ENCODE assay signal across 25 cellular contexts in the genomic region with DNA sequence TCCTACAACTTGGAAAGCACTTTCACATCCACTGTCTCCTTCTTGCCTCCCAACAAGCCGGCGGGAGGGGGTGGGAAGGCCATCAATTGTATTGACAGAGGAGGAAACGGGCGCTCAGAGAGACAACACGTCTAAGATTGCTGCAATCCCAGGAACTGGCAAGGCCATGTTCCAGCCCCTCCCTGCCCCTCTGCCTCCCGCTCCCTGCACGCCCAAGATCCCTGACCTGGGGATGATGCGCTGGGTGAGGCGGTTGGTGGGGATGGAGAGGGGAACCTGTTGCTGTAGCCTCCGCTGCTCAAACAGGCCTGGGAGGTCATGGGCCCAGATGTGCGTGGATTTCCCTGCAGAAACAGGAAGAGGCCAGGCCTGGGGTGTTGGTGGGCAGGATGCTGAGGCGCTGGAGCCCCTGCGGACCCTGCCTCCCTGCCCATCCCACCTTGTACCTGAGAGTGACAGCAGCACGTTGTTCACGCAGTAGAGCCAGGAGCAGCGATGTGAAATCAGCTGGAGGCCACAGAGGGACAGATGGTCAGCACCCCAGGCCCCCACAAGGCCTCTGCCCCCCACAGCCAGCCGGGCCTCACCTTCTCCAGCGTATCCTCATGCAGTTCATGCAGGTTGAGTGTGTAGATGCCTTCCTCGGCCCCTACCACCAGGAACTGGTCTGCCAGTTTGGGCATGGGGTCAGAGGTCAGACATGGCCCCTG. TPM values are rescaled to one million over a fixed set of nuclear protein-coding genes. Genes with fewer than 3 reads are reported as not detected.
A peak's percentile ranks its signal among the peaks of the same experiment; 100 is the strongest.
DNase-seq lines count a peak whose midpoint lies in the region; ATAC-seq, FAIRE-seq and TF ChIP-seq lines count a peak whose summit lies in the region.
"Had no signal": no experiment of that assay in that cellular context is flagged by ENCODE, and none has a peak within 500 bp of the region (broad histone marks: within the 10 kb centered on the region; RNA-seq: fewer than 3 reads in every experiment).

No MANE protein-coding gene starts in this region.

- POLR2A ChIA-PET in activated B cell treated with CpG ODN at 0.5 μM for 24 hours (lab: Charles Lee) = no interaction called here

- DNase-seq in GM12892 (ENCODE audit: insufficient read length) (peak; percentile 7), activated B cell treated with CpG ODN at 0.5 μM for 24 hours (no peak), neuronal stem cell (ENCODE audit: low spot score) (no peak), caudate nucleus (lab: John Stamatoyannopoulos, UW) (no peak), MG63 (no peak)
- DNase-seq: activated CD4-positive, alpha-beta T cell treated with anti-CD3 and anti-CD28 coated beads, Interleukin-2, amount 10 ng/mL, durations not matched to agents 24 days and 14 days; adrenal gland; brain microvascular endothelial cell; effector CD4-positive, alpha-beta T cell; heart right ventricle; mesenchymal stem cell; NCI-H1092; NCI-H187; NCI-H524 treated with DMSO at 0.1 percent for 48 hours; NK-92 treated with Interleukin-12 subunit alpha and Interleukin-12 subunit beta, amount 100 ng/mL, for 24 hours had no signal

- H3K36me3 Mint-ChIP-seq in activated B cell treated with CpG ODN at 0.5 μM for 24 hours (ENCODE audit: low read depth) = peaks cover 54% of the 10 kb centered on the region

- CTCF ChIA-PET in activated B cell treated with CpG ODN at 0.5 μM for 24 hours (lab: Charles Lee) = no interaction called here

- H3K23ac ChIP-seq in neuronal stem cell (ENCODE audit: low read depth, low read length, poor library complexity) = peak overlapping the region; percentile 65

- H3K4me3 ChIP-seq in BLaER1 (no peak overlapping the region), neuronal stem cell (ENCODE audit: low read length in 2 of 2) (no peak overlapping the region), MG63 (no peak overlapping the region)
- H3K4me3 ChIP-seq: adrenal gland, heart right ventricle, smooth muscle cell, suprapubic skin had no signal

- peak overlapping the region; percentile 24 for H3K4me2 ChIP-seq in BLaER1
- no peak overlapping the region for H3K4me2 ChIP-seq in neuronal stem cell (ENCODE audit: insufficient read depth, low read length, poor library complexity, severe bottlenecking)
- H3K4me2 ChIP-seq: smooth muscle cell had no signal

- H3K9me3 Mint-ChIP-seq in activated B cell treated with CpG ODN at 0.5 μM for 24 hours = no peaks in the 10 kb centered on the region
- H3K9me3 Mint-ChIP-seq: activated CD4-positive, alpha-beta T cell treated with anti-CD3 and anti-CD28 coated beads, Interleukin-2, amount 10 ng/mL, durations not matched to agents 24 days and 14 days had no signal

- H3K27me3 ChIP-seq in BLaER1 = no peaks in the 10 kb centered on the region
- no peaks in the 10 kb centered on the region for H3K27me3 ChIP-seq in neuronal stem cell (ENCODE audit: control insufficient read depth in 3 of 3, insufficient read depth in 3 of 3, low read depth in 1 of 3, low read length in 3 of 3)
- no peaks in the 10 kb centered on the region for H3K27me3 ChIP-seq in MG63
- H3K27me3 ChIP-seq: adrenal gland, brain microvascular endothelial cell, heart right ventricle, suprapubic skin had no signal

- H3K27ac ChIP-seq in BLaER1 = peak overlapping the region; percentile 18; the same call in 1 of the 2 replicates
- H3K27ac ChIP-seq in neuronal stem cell (replicated peaks; ENCODE audit: low read length) = no peak overlapping the region
- H3K27ac ChIP-seq in caudate nucleus (ENCODE audit: low read depth, low read length) = no peak overlapping the region
- H3K27ac ChIP-seq: adrenal gland, brain microvascular endothelial cell, C4-2B, heart right ventricle, suprapubic skin had no signal

- no peak overlapping the region for H2BK15ac ChIP-seq in neuronal stem cell (ENCODE audit: low read length)

- peak overlapping the region; percentile 76 for H3K18ac ChIP-seq in neuronal stem cell (ENCODE audit: low read length)

- H3K9ac ChIP-seq in BLaER1 (no peak overlapping the region), neuronal stem cell (ENCODE audit: low read depth, low read length, poor library complexity) (peak overlapping the region; percentile 70)

- no peaks in the 10 kb centered on the region for H3K27me3 Mint-ChIP-seq in activated B cell treated with CpG ODN at 0.5 μM for 24 hours
- H3K27me3 Mint-ChIP-seq: activated CD4-positive, alpha-beta T cell treated with anti-CD3 and anti-CD28 coated beads, Interleukin-2, amount 10 ng/mL, durations not matched to agents 24 days and 14 days had no signal

- peak overlapping the region; percentile 30 for H3K27ac Mint-ChIP-seq in activated B cell treated with CpG ODN at 0.5 μM for 24 hours
- H3K27ac Mint-ChIP-seq: activated CD4-positive, alpha-beta T cell treated with anti-CD3 and anti-CD28 coated beads, Interleukin-2, amount 10 ng/mL, durations not matched to agents 24 days and 14 days had no signal

- H3K9me3 ChIP-seq in BLaER1 (no peaks in the 10 kb centered on the region), neuronal stem cell (replicated peaks in 1 of 2; ENCODE audit: control insufficient read depth in 2 of 2, insufficient read depth in 1 of 2, low read depth in 1 of 2, low read length in 2 of 2) (no peaks in the 10 kb centered on the region), MG63 (no peaks in the 10 kb centered on the region)
- H3K9me3 ChIP-seq: adrenal gland, heart right ventricle, suprapubic skin had no signal

- H4K20me1 ChIP-seq in BLaER1 = no peaks in the 10 kb centered on the region

- no peak overlapping the region for H4K8ac ChIP-seq in neuronal stem cell (ENCODE audit: low read depth, low read length)

- TF ChIP-seq POLR2A in GM12892 (IDR thresholded peaks at IDR 0.05; ENCODE audit: low read depth, low read length) = no peak

- no peak overlapping the region for H2BK12ac ChIP-seq in neuronal stem cell (ENCODE audit: low read length)

- H3K4me1 ChIP-seq in BLaER1 = peaks cover 86% of the 10 kb centered on the region
- H3K4me1 ChIP-seq in neuronal stem cell (ENCODE audit: control insufficient read depth in 2 of 2, insufficient read depth in 1 of 2, low read depth in 1 of 2, low read length in 2 of 2) = no peaks in the 10 kb centered on the region
- H3K4me1 ChIP-seq: suprapubic skin had no signal

- no peak for TF ChIP-seq CTCF in activated B cell treated with CpG ODN at 0.5 μM for 24 hours (IDR thresholded peaks at IDR 0.05)

- H3K4me3 Mint-ChIP-seq in activated B cell treated with CpG ODN at 0.5 μM for 24 hours = no peak overlapping the region
- H3K4me3 Mint-ChIP-seq: activated CD4-positive, alpha-beta T cell treated with anti-CD3 and anti-CD28 coated beads, Interleukin-2, amount 10 ng/mL, durations not matched to agents 24 days and 14 days had no signal

- no peak overlapping the region for H3K4ac ChIP-seq in neuronal stem cell (ENCODE audit: low read length)

- no peak overlapping the region for H4K91ac ChIP-seq in neuronal stem cell (ENCODE audit: low read depth, low read length, poor library complexity)

- no CpG with 5 or more reads among the region's 19 CpGs for WGBS in neuronal stem cell (ENCODE audit: extremely low coverage in 2 of 2, insufficient read length in 2 of 2, insufficient replicate concordance in 1 of 2), 2 donors

- H3K36me3 ChIP-seq in BLaER1 (peaks cover 39% of the 10 kb centered on the region), neuronal stem cell (replicated peaks in 1 of 2; ENCODE audit: control insufficient read depth in 2 of 2, insufficient read depth in 2 of 2, low read length in 2 of 2) (peaks cover 0 to 8% of the 10 kb centered on the region in 2 donors), MG63 (no peaks in the 10 kb centered on the region)

- no peak for FAIRE-seq in GM12892 (lab: Jason Lieb, UNC)
- FAIRE-seq: D721Med, urothelium cell line had no signal

- H3K14ac ChIP-seq in neuronal stem cell (ENCODE audit: low read length) = no peak overlapping the region

- no peak overlapping the region for H2BK5ac ChIP-seq in neuronal stem cell (ENCODE audit: low read length)

- no peaks in the 10 kb centered on the region for H3K79me1 ChIP-seq in neuronal stem cell (ENCODE audit: low read depth, low read length)

- H2BK120ac ChIP-seq in neuronal stem cell (ENCODE audit: low read depth, low read length) = no peak overlapping the region

- intact Hi-C loops in activated B cell treated with CpG ODN at 0.5 μM for 24 hours (cut with micrococcal nuclease) = no loop called here

- no peak overlapping the region for H2AK5ac ChIP-seq in neuronal stem cell (ENCODE audit: low read depth, low read length)

- no peak for ATAC-seq in activated B cell treated with CpG ODN at 0.5 μM for 24 hours (ENCODE audit: low read depth)
- ATAC-seq in HG02884 (IDR thresholded peaks at IDR 0.05; ENCODE audit: unreplicated experiment) = no peak
- ATAC-seq: heart right ventricle had no signal

- peaks cover 48% of the 10 kb centered on the region for H3K4me1 Mint-ChIP-seq in activated B cell treated with CpG ODN at 0.5 μM for 24 hours

- H2AFZ ChIP-seq in neuronal stem cell (ENCODE audit: low read length) = no peak overlapping the region

RNA-seq across cellular contexts. Expression of gene MAP4K2, which starts 6.8 kb away (rescaled TPM):
- polyA plus RNA-seq in GM12892 (2012; ENCODE audit: missing spikeins) = 27.8 TPM
- 69.1 and 73.6 TPM in 2 replicates for total RNA-seq in activated B cell treated with CpG ODN at 0.5 μM for 24 hours
- polyA plus RNA-seq in neuronal stem cell (2013, experiment 1 of 2) = 11.1 TPM
- polyA plus RNA-seq in neuronal stem cell (2013, experiment 2 of 2) = 11.6 TPM
- 6.2 and 14.8 TPM in 2 replicates for total RNA-seq in MG63 (2014; rRNA removed; shearing (Covaris generic); ENCODE audit: low replicate concordance)

RNA-seq across cellular contexts. Expression of gene MEN1, which starts 14.1 kb away (rescaled TPM):
- polyA plus RNA-seq in GM12892 (2012; ENCODE audit: missing spikeins) = 9.5 TPM
- total RNA-seq in activated B cell treated with CpG ODN at 0.5 μM for 24 hours = 35.1 and 44.6 TPM in 2 replicates
- polyA plus RNA-seq in neuronal stem cell (2013, experiment 1 of 2) = 59.7 TPM
- 59.7 TPM for polyA plus RNA-seq in neuronal stem cell (2013, experiment 2 of 2)
- total RNA-seq in MG63 (2014; rRNA removed; shearing (Covaris generic); ENCODE audit: low replicate concordance) = 9.2 and 13.3 TPM in 2 replicates

RNA-seq across cellular contexts. Expression of gene SF1, which starts 17.9 kb away (rescaled TPM):
- 146 TPM for polyA plus RNA-seq in GM12892 (2012; ENCODE audit: missing spikeins)
- total RNA-seq in activated B cell treated with CpG ODN at 0.5 μM for 24 hours = 640 and 687 TPM in 2 replicates
- 214 TPM for polyA plus RNA-seq in neuronal stem cell (2013, experiment 1 of 2)
- 215 TPM for polyA plus RNA-seq in neuronal stem cell (2013, experiment 2 of 2)
- 70.1 and 72.2 TPM in 2 replicates for total RNA-seq in MG63 (2014; rRNA removed; shearing (Covaris generic); ENCODE audit: low replicate concordance)

RNA-seq across cellular contexts. Expression of gene PYGM, which starts 36.4 kb away (rescaled TPM):
- polyA plus RNA-seq in GM12892 (2012; ENCODE audit: missing spikeins) = 0.70 TPM
- total RNA-seq in activated B cell treated with CpG ODN at 0.5 μM for 24 hours = 3.2 and 4.8 TPM in 2 replicates
- 1.3 TPM for polyA plus RNA-seq in neuronal stem cell (2013, experiment 1 of 2)
- polyA plus RNA-seq in neuronal stem cell (2013, experiment 2 of 2) = 1.3 TPM
- not detected in 2 replicates for total RNA-seq in MG63 (2014; rRNA removed; shearing (Covaris generic); ENCODE audit: low replicate concordance)
- total RNA-seq: epithelial cell of proximal tubule, LHCN-M2, RPMI7951 had no signal

RNA-seq across cellular contexts. Expression of gene CDC42BPG, which starts 48.3 kb away (rescaled TPM):
- 0.15 TPM for polyA plus RNA-seq in GM12892 (2012; ENCODE audit: missing spikeins)
- total RNA-seq in activated B cell treated with CpG ODN at 0.5 μM for 24 hours = 2.2 and 3.7 TPM in 2 replicates
- polyA plus RNA-seq in neuronal stem cell (2013, experiment 1 of 2) = 1.1 TPM
- 1.1 TPM for polyA plus RNA-seq in neuronal stem cell (2013, experiment 2 of 2)
- total RNA-seq in MG63 (2014; rRNA removed; shearing (Covaris generic); ENCODE audit: low replicate concordance) = 0.07 and 0.36 TPM in 2 replicates
- total RNA-seq: RPMI7951 had no signal
